In genomic region chrX:71095033-71095432, GRCh38 we compare ENCODE assay signal across 10 cellular contexts. TPM values are rescaled to one million over a fixed set of nuclear protein-coding genes. Genes with fewer than 3 reads are reported as not detected.
A peak's percentile ranks its signal among the peaks of the same experiment; 100 is the strongest.
DNase-seq lines count a peak whose midpoint lies in the region; ATAC-seq and TF ChIP-seq lines count a peak whose summit lies in the region.
"Had no signal": no experiment of that assay in that cellular context is flagged by ENCODE, and none has a peak within 500 bp of the region (broad histone marks: within the 10 kb centered on the region; RNA-seq: fewer than 3 reads in every experiment).

No MANE protein-coding gene starts in this region.

- H3K4me3 ChIP-seq in iPS-18c (ENCODE audit: insufficient read depth, low read depth, low read length) (peak overlapping the region; percentile 50), suprapubic skin (peak overlapping the region; percentile 60)

- no peak overlapping the region for H3K27ac ChIP-seq in suprapubic skin

- H3K27ac Mint-ChIP-seq in activated CD4-positive, alpha-beta T cell treated with anti-CD3 and anti-CD28 coated beads for 36 hours: peak overlapping the region; percentile 15
- no peak overlapping the region for H3K27ac Mint-ChIP-seq in activated CD4-positive, alpha-beta memory T cell treated with anti-CD3 and anti-CD28 coated beads, Interleukin-2, amount 10 ng/mL, durations not matched to agents 7 days and 5 days

- no peak for DNase-seq in activated CD4-positive, alpha-beta T cell treated with anti-CD3 and anti-CD28 coated beads for 36 hours
- DNase-seq in activated CD4-positive, alpha-beta T cell treated with anti-CD3 and anti-CD28 coated beads, Interleukin-2, amount 50 U/mL, for 4 hours: no peak
- no peak for DNase-seq in activated CD4-positive, alpha-beta memory T cell treated with anti-CD3 and anti-CD28 coated beads, Interleukin-2, amount 10 ng/mL, durations not matched to agents 7 days and 5 days
- DNase-seq in suprapubic skin (ENCODE audit: low spot score in 2 of 2) (no peak), medulla oblongata (ENCODE audit: extremely low spot score) (no peak), A172 (ENCODE audit: low spot score) (no peak)

- H3K36me3 ChIP-seq in suprapubic skin: no peaks in the 10 kb centered on the region

- no peaks in the 10 kb centered on the region for H3K27me3 ChIP-seq in suprapubic skin

- no peak for ATAC-seq in activated CD4-positive, alpha-beta T cell treated with anti-CD3 and anti-CD28 coated beads for 36 hours
- ATAC-seq in GM18519 (IDR thresholded peaks at IDR 0.05; ENCODE audit: low FRiP score, unreplicated experiment): no peak

- no peaks in the 10 kb centered on the region for H3K27me3 Mint-ChIP-seq in activated CD4-positive, alpha-beta T cell treated with anti-CD3 and anti-CD28 coated beads for 36 hours
- H3K27me3 Mint-ChIP-seq in activated CD4-positive, alpha-beta memory T cell treated with anti-CD3 and anti-CD28 coated beads, Interleukin-2, amount 10 ng/mL, durations not matched to agents 7 days and 5 days: peaks cover 2% of the 10 kb centered on the region

- intact Hi-C loops in activated CD4-positive, alpha-beta T cell treated with anti-CD3 and anti-CD28 coated beads for 36 hours (cut with DNase I, micrococcal nuclease): loop anchor here (1.0 to 5.0 kb wide), 4 partner anchors 27 to 271 kb away; partner anchors contain the start of genes NONO (in 1 of the 2), SNX12 (in 1 of the 2) and TAF1 (in 1 of the 2)

- no peak for TF ChIP-seq EP300 in suprapubic skin (IDR thresholded peaks at IDR 0.05)

- TF ChIP-seq CTCF in suprapubic skin (IDR thresholded peaks at IDR 0.05): no peak

- peaks cover 25% of the 10 kb centered on the region for H3K4me1 Mint-ChIP-seq in activated CD4-positive, alpha-beta T cell treated with anti-CD3 and anti-CD28 coated beads for 36 hours
- H3K4me1 Mint-ChIP-seq in activated CD4-positive, alpha-beta memory T cell treated with anti-CD3 and anti-CD28 coated beads, Interleukin-2, amount 10 ng/mL, durations not matched to agents 7 days and 5 days: peaks cover 32% of the 10 kb centered on the region

- H3K4me1 ChIP-seq in suprapubic skin: peaks cover 20% of the 10 kb centered on the region

- no peak for TF ChIP-seq POLR2A in suprapubic skin (IDR thresholded peaks at IDR 0.05)

- no peaks in the 10 kb centered on the region for H3K36me3 Mint-ChIP-seq in activated CD4-positive, alpha-beta T cell treated with anti-CD3 and anti-CD28 coated beads for 36 hours (ENCODE audit: low read depth)
- no peaks in the 10 kb centered on the region for H3K36me3 Mint-ChIP-seq in activated CD4-positive, alpha-beta memory T cell treated with anti-CD3 and anti-CD28 coated beads, Interleukin-2, amount 10 ng/mL, durations not matched to agents 7 days and 5 days (ENCODE audit: low read depth)

- CTCF ChIA-PET in activated CD4-positive, alpha-beta T cell treated with anti-CD3 and anti-CD28 coated beads for 36 hours (lab: Charles Lee): interaction anchor here (0.7 kb wide), 1 partner anchor 47 kb away, joined by 4 read pairs; no protein-coding TSS in a partner anchor
- CTCF ChIA-PET in activated CD4-positive, alpha-beta memory T cell treated with anti-CD3 and anti-CD28 coated beads, Interleukin-2, amount 10 ng/mL, durations not matched to agents 7 days and 5 days (lab: Charles Lee): no interaction called here

- POLR2A ChIA-PET in activated CD4-positive, alpha-beta T cell treated with anti-CD3 and anti-CD28 coated beads for 36 hours (lab: Charles Lee): interaction anchor here (0.5 kb wide), 1 partner anchor 188 kb away, joined by 3 read pairs; the partner anchor contains the start of gene NONO
- POLR2A ChIA-PET in activated CD4-positive, alpha-beta memory T cell treated with anti-CD3 and anti-CD28 coated beads, Interleukin-2, amount 10 ng/mL, durations not matched to agents 7 days and 5 days (lab: Charles Lee): interaction anchor here (1.0 kb wide), 1 partner anchor 16 kb away, joined by 3 read pairs; the partner anchor contains the start of gene IL2RG

- H3K4me3 Mint-ChIP-seq in activated CD4-positive, alpha-beta T cell treated with anti-CD3 and anti-CD28 coated beads for 36 hours: peak overlapping the region; percentile 89
- H3K4me3 Mint-ChIP-seq in activated CD4-positive, alpha-beta memory T cell treated with anti-CD3 and anti-CD28 coated beads, Interleukin-2, amount 10 ng/mL, durations not matched to agents 7 days and 5 days: peak overlapping the region; percentile 96

- no peaks in the 10 kb centered on the region for H3K9me3 Mint-ChIP-seq in activated CD4-positive, alpha-beta T cell treated with anti-CD3 and anti-CD28 coated beads for 36 hours (ENCODE audit: low read depth)
- no peaks in the 10 kb centered on the region for H3K9me3 Mint-ChIP-seq in activated CD4-positive, alpha-beta memory T cell treated with anti-CD3 and anti-CD28 coated beads, Interleukin-2, amount 10 ng/mL, durations not matched to agents 7 days and 5 days

- H3K9me3 ChIP-seq in iPS-18c (ENCODE audit: control insufficient read depth, insufficient read depth, low read length) (no peaks in the 10 kb centered on the region), suprapubic skin (no peaks in the 10 kb centered on the region)

- 31% methylated on average over 6 of the region's 6 CpGs for WGBS in suprapubic skin

RNA-seq across cellular contexts. Expression of gene FOXO4, which starts 0.6 kb away (rescaled TPM):
- 10 to 100 TPM in 1 of 2 experiments, 1 to 10 TPM in 1; 9.5 to 10.8 TPM for total RNA-seq in activated CD4-positive, alpha-beta T cell treated with anti-CD3 and anti-CD28 coated beads for 36 hours
- 10 to 100 TPM; 18.4 to 20.4 TPM for total RNA-seq in activated CD4-positive, alpha-beta memory T cell treated with anti-CD3 and anti-CD28 coated beads, Interleukin-2, amount 10 ng/mL, durations not matched to agents 7 days and 5 days
- 10 to 100 TPM; 21.0 to 36.8 (median 28.2) TPM for total RNA-seq in suprapubic skin
- total RNA-seq in A172 (2014; rRNA removed; shearing (Covaris generic)): 0.98 and 2.4 TPM in 2 replicates

RNA-seq across cellular contexts. Expression of gene CXorf65, which starts 11.5 kb away (rescaled TPM):
- total RNA-seq in activated CD4-positive, alpha-beta T cell treated with anti-CD3 and anti-CD28 coated beads for 36 hours: 10 to 100 TPM; 15.7 to 31.2 TPM
- 10 to 100 TPM; 26.4 to 29.9 TPM for total RNA-seq in activated CD4-positive, alpha-beta memory T cell treated with anti-CD3 and anti-CD28 coated beads, Interleukin-2, amount 10 ng/mL, durations not matched to agents 7 days and 5 days
- total RNA-seq in suprapubic skin: not detected
- total RNA-seq in A172 (2014; rRNA removed; shearing (Covaris generic)): not detected in 2 replicates
- total RNA-seq: Daoy, M059J had no signal

RNA-seq across cellular contexts. Expression of gene IL2RG, which starts 16.3 kb away (rescaled TPM):
- 100 to 1,000 TPM; 278 to 342 TPM for total RNA-seq in activated CD4-positive, alpha-beta T cell treated with anti-CD3 and anti-CD28 coated beads for 36 hours
- total RNA-seq in activated CD4-positive, alpha-beta memory T cell treated with anti-CD3 and anti-CD28 coated beads, Interleukin-2, amount 10 ng/mL, durations not matched to agents 7 days and 5 days: 100 to 1,000 TPM; 633 to 637 TPM
- total RNA-seq in suprapubic skin: 10 to 100 TPM in 2 of 4 donors, 1 to 10 TPM in 2; 2.6 to 15.0 (median 9.1) TPM
- total RNA-seq in A172 (2014; rRNA removed; shearing (Covaris generic)): 0.22 and 1.4 TPM in 2 replicates
- total RNA-seq: Daoy had no signal

RNA-seq across cellular contexts. Expression of gene MED12, which starts 23.4 kb away (rescaled TPM):
- total RNA-seq in activated CD4-positive, alpha-beta T cell treated with anti-CD3 and anti-CD28 coated beads for 36 hours: 10 to 100 TPM; 46.2 to 56.4 TPM
- 10 to 100 TPM; 56.5 to 61.3 TPM for total RNA-seq in activated CD4-positive, alpha-beta memory T cell treated with anti-CD3 and anti-CD28 coated beads, Interleukin-2, amount 10 ng/mL, durations not matched to agents 7 days and 5 days
- 10 to 100 TPM; 27.0 to 63.0 (median 39.8) TPM for total RNA-seq in suprapubic skin
- total RNA-seq in A172 (2014; rRNA removed; shearing (Covaris generic)): 16.9 and 26.8 TPM in 2 replicates

RNA-seq across cellular contexts. Expression of gene SNX12, which starts 26.9 kb away (rescaled TPM):
- total RNA-seq in activated CD4-positive, alpha-beta T cell treated with anti-CD3 and anti-CD28 coated beads for 36 hours: 10 to 100 TPM; 43.2 to 44.6 TPM
- total RNA-seq in activated CD4-positive, alpha-beta memory T cell treated with anti-CD3 and anti-CD28 coated beads, Interleukin-2, amount 10 ng/mL, durations not matched to agents 7 days and 5 days: 10 to 100 TPM; 43.2 to 43.5 TPM
- 10 to 100 TPM; 41.0 to 71.8 (median 65.3) TPM for total RNA-seq in suprapubic skin
- total RNA-seq in A172 (2014; rRNA removed; shearing (Covaris generic)): 69.0 and 101 TPM in 2 replicates

Comparison
In these comparisons a context has a peak if more than half of its experiments do, and no peak if none do; other contexts are left out.
1. RNA of gene CXorf65, which starts 11.5 kb away (total RNA-seq): 15.7 to 31.2 TPM in activated CD4-positive, alpha-beta T cell treated with anti-CD3 and anti-CD28 coated beads for 36 hours and 26.4 to 29.9 TPM in activated CD4-positive, alpha-beta memory T cell treated with anti-CD3 and anti-CD28 coated beads, Interleukin-2, amount 10 ng/mL, durations not matched to agents 7 days and 5 days; not detected in suprapubic skin and not detected in A172; every median in the first group is over 4 times any median in the second.
2. RNA of gene IL2RG, which starts 16.3 kb away (total RNA-seq): 633 to 637 TPM in activated CD4-positive, alpha-beta memory T cell treated with anti-CD3 and anti-CD28 coated beads, Interleukin-2, amount 10 ng/mL, durations not matched to agents 7 days and 5 days and 278 to 342 TPM in activated CD4-positive, alpha-beta T cell treated with anti-CD3 and anti-CD28 coated beads for 36 hours; 2.6 to 15.0 TPM in suprapubic skin and 0.22 to 1.4 TPM in A172; every median in the first group is over 10 times any median in the second.